Comparison of ENCODE assay signal across 11 cellular contexts in the genomic region with DNA sequence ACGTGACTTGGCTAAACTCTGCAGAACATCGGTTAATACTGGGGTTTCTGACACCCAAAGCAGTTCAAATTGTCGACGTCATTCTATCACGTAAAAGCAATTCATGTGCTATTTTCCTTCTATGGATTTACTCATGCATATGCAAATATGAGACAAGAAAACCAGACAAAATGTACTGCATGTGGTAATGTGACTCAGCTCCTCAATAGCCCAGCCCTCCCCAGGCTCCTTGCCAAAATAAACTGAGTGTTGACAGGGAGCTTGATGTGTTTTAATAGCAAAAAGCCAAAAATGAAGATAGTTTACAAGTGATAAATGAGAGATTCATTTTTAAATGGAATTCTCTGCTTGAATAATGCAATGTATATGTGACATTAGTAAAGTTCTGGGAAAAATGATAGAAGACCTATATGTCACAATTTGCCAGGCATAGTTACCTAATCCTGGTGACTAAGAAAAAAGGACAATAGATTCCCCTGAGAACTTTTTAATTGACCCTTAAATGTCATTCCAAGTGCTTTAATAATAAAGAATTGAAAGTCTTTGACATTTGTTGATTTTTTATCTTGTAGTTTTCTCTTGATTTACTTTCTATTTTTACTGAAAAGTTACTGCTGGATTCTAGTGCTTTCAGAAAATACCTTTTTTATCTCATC.
DNase-seq lines count a peak whose midpoint lies in the region; ATAC-seq and TF ChIP-seq lines count a peak whose summit lies in the region.
"Had no signal": no experiment of that assay in that cellular context is flagged by ENCODE, and none has a peak within 500 bp of the region (broad histone marks: within the 10 kb centered on the region; RNA-seq: fewer than 3 reads in every experiment).

No MANE protein-coding gene starts in this region.

- ATAC-seq in omental fat pad (ENCODE audit: low FRiP score) (peak; percentile 54), HG02885 (IDR thresholded peaks at IDR 0.05; ENCODE audit: poor library complexity, unreplicated experiment) (no peak)

- TF ChIP-seq EP300 in suprapubic skin (IDR thresholded peaks at IDR 0.05) = no peak

- no peaks in the 10 kb centered on the region for H3K4me1 ChIP-seq in suprapubic skin
- H3K4me1 ChIP-seq: uterus had no signal

- DNase-seq in NCI-H1417 (lab: John Stamatoyannopoulos, UW) = peak in 2 of 3 experiments; percentile 46 to 75
- DNase-seq in NCI-H1417 treated with DMSO at 0.1 percent for 48 hours (lab: John Stamatoyannopoulos, UW) = no peak
- peak; percentile 44 for DNase-seq in NCI-H748 (lab: John Stamatoyannopoulos, UW; ENCODE audit: unreplicated experiment)
- peak; percentile 15 for DNase-seq in brain microvascular endothelial cell
- DNase-seq in omental fat pad (ENCODE audit: low spot score) = no peak
- DNase-seq in suprapubic skin (ENCODE audit: low spot score in 2 of 2) = no peak
- no peak for DNase-seq in T-helper 2 cell
- DNase-seq: activated CD4-positive, alpha-beta T cell treated with anti-CD3 and anti-CD28 coated beads, Interleukin-2, amount 10 ng/mL, durations not matched to agents 7 days and 5 days; activated naive CD4-positive, alpha-beta T cell treated with anti-CD3 and anti-CD28 coated beads for 36 hours; uterus had no signal

- 36% methylated on average over 5 of the region's 5 CpGs for whole genome bisulfite sequencing in suprapubic skin

- H3K36me3 ChIP-seq in brain microvascular endothelial cell (replicated peaks) (no peaks in the 10 kb centered on the region), suprapubic skin (no peaks in the 10 kb centered on the region)
- H3K36me3 ChIP-seq: uterus had no signal

- no peaks in the 10 kb centered on the region for H3K27me3 ChIP-seq in brain microvascular endothelial cell (replicated peaks)
- H3K27me3 ChIP-seq in suprapubic skin = no peaks in the 10 kb centered on the region
- H3K27me3 ChIP-seq: uterus had no signal

- H3K27ac ChIP-seq in brain microvascular endothelial cell = no peak overlapping the region
- H3K27ac ChIP-seq in suprapubic skin = no peak overlapping the region
- H3K27ac ChIP-seq: uterus had no signal

- H3K4me3 ChIP-seq in brain microvascular endothelial cell (ENCODE audit: low read depth, low read length) = no peak overlapping the region
- H3K4me3 ChIP-seq in suprapubic skin = no peak overlapping the region
- H3K4me3 ChIP-seq: uterus had no signal

- no peak for TF ChIP-seq POLR2A in suprapubic skin (IDR thresholded peaks at IDR 0.05)

- H3K9me3 ChIP-seq in suprapubic skin = no peaks in the 10 kb centered on the region
- H3K9me3 ChIP-seq: uterus had no signal

- in situ Hi-C loops in brain microvascular endothelial cell (cut with HindIII; ENCODE audit: low pct_ligation_motif_present, low sequenced_read_pairs) = no loop called here

- TF ChIP-seq CTCF in brain microvascular endothelial cell (IDR thresholded peaks at IDR 0.05; ENCODE audit: low read depth, low read length, missing control alignments) = no peak
- no peak for TF ChIP-seq CTCF in omental fat pad (IDR thresholded peaks at IDR 0.05)
- no peak for TF ChIP-seq CTCF in suprapubic skin (IDR thresholded peaks at IDR 0.05)

Comparison
In these comparisons a context has a peak if more than half of its experiments do, and no peak if none do; other contexts are left out.
1. DNase-seq: peak in NCI-H1417 (2 of 3), NCI-H748 (single experiment) and brain microvascular endothelial cell (single experiment); none in NCI-H1417 treated with DMSO at 0.1 percent for 48 hours (single experiment), omental fat pad (single experiment), suprapubic skin (0 of 2) and T-helper 2 cell (0 of 5).